In the genomic region with DNA sequence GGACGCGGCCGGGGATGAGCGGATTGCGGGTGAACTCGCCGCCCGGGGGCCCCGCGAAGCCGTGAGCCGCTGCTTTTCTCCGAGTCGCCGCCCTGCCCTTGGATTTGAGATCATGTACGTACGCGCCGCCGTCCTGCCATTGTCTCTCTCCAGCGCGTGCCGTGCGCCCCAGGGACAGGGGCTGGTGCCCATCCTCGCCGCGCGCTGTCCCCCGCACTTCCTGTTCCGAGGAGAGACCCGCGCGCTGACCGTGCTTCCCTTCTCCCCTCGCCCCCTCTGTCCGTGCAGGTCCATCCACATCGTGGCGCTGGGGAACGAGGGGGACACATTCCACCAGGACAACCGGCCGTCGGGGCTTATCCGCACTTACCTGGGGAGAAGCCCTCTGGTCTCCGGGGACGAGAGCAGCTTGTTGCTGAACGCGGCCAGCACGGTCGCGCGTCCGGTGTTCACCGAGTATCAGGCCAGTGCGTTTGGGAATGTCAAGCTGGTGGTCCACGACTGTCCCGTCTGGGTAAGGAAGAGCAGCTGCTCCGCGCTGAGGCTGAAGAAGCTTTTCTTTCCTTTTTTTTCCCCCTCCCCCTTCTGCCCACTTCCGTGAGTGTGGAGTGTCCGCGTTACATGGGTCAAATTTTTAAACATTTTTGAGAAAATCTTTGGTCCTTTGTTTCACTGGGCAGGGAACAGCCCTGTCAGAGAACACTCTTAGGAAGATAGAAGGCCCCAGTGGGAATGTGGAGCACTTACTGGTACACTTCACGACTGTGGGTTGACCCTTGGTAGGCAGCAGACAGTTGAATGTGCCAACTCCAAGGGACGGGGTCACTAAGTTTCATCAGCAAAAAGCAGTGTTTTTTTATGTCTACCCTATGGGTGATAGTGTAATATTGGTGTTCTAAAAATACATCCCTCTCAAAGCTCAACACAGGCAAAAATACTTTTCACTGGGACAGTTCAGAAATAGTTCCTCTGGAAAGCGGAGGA, we compare ENCODE assay signal across 1 cellular context.
TF ChIP-seq lines count a peak whose summit lies in the region.

No MANE protein-coding gene starts in this region.

TF ChIP-seq in HepG2, 621 proteins besides CTCF, POLR2A, EP300 and RAD21 (continued from another document and continues in another):
- no peak for TF ChIP-seq ZHX1 (CRISPR knock-in tag; IDR thresholded peaks at IDR 0.05; ENCODE audit: low read depth)
- TF ChIP-seq ZNF768 (CRISPR knock-in tag; IDR thresholded peaks at IDR 0.05), result no peak
- no peak for TF ChIP-seq CHD4 (IDR thresholded peaks at IDR 0.05; ENCODE audit: borderline replicate concordance, low read length)
- TF ChIP-seq HMGXB4 (CRISPR knock-in tag; IDR thresholded peaks at IDR 0.05; ENCODE audit: borderline replicate concordance in 1 of 2, low read depth in 1 of 2), result peak in 1 of 2 experiments; percentile 72; a peak in 2 of 4 replicates
- TF ChIP-seq SOX13 (IDR thresholded peaks at IDR 0.05), result 0 out of 2 replicates have a peak, but pooled peaks have one; percentile 33
- no peak for TF ChIP-seq SOX13 (CRISPR knock-in tag; conservative IDR thresholded peaks at IDR 0.05 in 1 of 2, IDR thresholded peaks at IDR 0.05 in 1 of 2)
- no peak for TF ChIP-seq ZNF530 (CRISPR knock-in tag; IDR thresholded peaks at IDR 0.05; ENCODE audit: low read depth)
- no peak for TF ChIP-seq PHF21A (CRISPR knock-in tag; IDR thresholded peaks at IDR 0.05)
- no peak for TF ChIP-seq ISX (CRISPR knock-in tag; conservative IDR thresholded peaks at IDR 0.05)
- TF ChIP-seq ZNF674 (CRISPR knock-in tag; IDR thresholded peaks at IDR 0.05; ENCODE audit: low read depth), result no peak
- TF ChIP-seq JUND (CRISPR knock-in tag; IDR thresholded peaks at IDR 0.05), result no peak
- no peak for TF ChIP-seq ZNF883 (CRISPR knock-in tag; IDR thresholded peaks at IDR 0.05; ENCODE audit: not compliant biosample characterization)
- TF ChIP-seq HES4 (CRISPR knock-in tag; IDR thresholded peaks at IDR 0.05; ENCODE audit: borderline replicate concordance), result peak; percentile 75
- no peak for TF ChIP-seq ZNF576 (CRISPR knock-in tag; IDR thresholded peaks at IDR 0.05)
- TF ChIP-seq, protein P1, sequence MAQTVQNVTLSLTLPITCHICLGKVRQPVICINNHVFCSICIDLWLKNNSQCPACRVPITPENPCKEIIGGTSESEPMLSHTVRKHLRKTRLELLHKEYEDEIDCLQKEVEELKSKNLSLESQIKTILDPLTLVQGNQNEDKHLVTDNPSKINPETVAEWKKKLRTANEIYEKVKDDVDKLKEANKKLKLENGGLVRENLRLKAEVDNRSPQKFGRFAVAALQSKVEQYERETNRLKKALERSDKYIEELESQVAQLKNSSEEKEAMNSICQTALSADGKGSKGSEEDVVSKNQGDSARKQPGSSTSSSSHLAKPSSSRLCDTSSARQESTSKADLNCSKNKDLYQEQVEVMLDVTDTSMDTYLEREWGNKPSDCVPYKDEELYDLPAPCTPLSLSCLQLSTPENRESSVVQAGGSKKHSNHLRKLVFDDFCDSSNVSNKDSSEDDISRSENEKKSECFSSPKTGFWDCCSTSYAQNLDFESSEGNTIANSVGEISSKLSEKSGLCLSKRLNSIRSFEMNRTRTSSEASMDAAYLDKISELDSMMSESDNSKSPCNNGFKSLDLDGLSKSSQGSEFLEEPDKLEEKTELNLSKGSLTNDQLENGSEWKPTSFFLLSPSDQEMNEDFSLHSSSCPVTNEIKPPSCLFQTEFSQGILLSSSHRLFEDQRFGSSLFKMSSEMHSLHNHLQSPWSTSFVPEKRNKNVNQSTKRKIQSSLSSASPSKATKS (CRISPR knock-in tag; IDR thresholded peaks at IDR 0.05), result no peak
- TF ChIP-seq ZNF329 (CRISPR knock-in tag; IDR thresholded peaks at IDR 0.05; ENCODE audit: low read depth), result no peak
- TF ChIP-seq SMAD9 (CRISPR knock-in tag; IDR thresholded peaks at IDR 0.05), result no peak
- TF ChIP-seq DPF2 (CRISPR knock-in tag; IDR thresholded peaks at IDR 0.05; ENCODE audit: borderline replicate concordance, low read depth), result no peak
- no peak for TF ChIP-seq ZNF567 (CRISPR knock-in tag; IDR thresholded peaks at IDR 0.05; ENCODE audit: borderline replicate concordance)
- TF ChIP-seq ZNF207 (IDR thresholded peaks at IDR 0.05; ENCODE audit: borderline replicate concordance), result no peak
- TF ChIP-seq KDM2A (CRISPR knock-in tag; IDR thresholded peaks at IDR 0.05; ENCODE audit: borderline replicate concordance, low read depth), result peak; percentile 58; the same call in 1 of the 2 replicates
- no peak for TF ChIP-seq ZNF280B (CRISPR knock-in tag; IDR thresholded peaks at IDR 0.05; ENCODE audit: borderline replicate concordance)
- peak; percentile 91; the same call in 1 of the 2 replicates for TF ChIP-seq ZNF776 (CRISPR knock-in tag; IDR thresholded peaks at IDR 0.05)
- TF ChIP-seq ZNF572 (CRISPR knock-in tag; IDR thresholded peaks at IDR 0.05), result no peak
- TF ChIP-seq ZBTB1 (CRISPR knock-in tag; IDR thresholded peaks at IDR 0.05; ENCODE audit: borderline replicate concordance), result no peak
- TF ChIP-seq HOXA7 (CRISPR knock-in tag; IDR thresholded peaks at IDR 0.05), result no peak
- no peak for TF ChIP-seq ZNF543 (CRISPR knock-in tag; IDR thresholded peaks at IDR 0.05)
- TF ChIP-seq FOXK2 (IDR thresholded peaks at IDR 0.05), result no peak
- TF ChIP-seq ZNF839 (CRISPR knock-in tag; IDR thresholded peaks at IDR 0.05; ENCODE audit: borderline replicate concordance), result no peak
- TF ChIP-seq, protein P2, sequence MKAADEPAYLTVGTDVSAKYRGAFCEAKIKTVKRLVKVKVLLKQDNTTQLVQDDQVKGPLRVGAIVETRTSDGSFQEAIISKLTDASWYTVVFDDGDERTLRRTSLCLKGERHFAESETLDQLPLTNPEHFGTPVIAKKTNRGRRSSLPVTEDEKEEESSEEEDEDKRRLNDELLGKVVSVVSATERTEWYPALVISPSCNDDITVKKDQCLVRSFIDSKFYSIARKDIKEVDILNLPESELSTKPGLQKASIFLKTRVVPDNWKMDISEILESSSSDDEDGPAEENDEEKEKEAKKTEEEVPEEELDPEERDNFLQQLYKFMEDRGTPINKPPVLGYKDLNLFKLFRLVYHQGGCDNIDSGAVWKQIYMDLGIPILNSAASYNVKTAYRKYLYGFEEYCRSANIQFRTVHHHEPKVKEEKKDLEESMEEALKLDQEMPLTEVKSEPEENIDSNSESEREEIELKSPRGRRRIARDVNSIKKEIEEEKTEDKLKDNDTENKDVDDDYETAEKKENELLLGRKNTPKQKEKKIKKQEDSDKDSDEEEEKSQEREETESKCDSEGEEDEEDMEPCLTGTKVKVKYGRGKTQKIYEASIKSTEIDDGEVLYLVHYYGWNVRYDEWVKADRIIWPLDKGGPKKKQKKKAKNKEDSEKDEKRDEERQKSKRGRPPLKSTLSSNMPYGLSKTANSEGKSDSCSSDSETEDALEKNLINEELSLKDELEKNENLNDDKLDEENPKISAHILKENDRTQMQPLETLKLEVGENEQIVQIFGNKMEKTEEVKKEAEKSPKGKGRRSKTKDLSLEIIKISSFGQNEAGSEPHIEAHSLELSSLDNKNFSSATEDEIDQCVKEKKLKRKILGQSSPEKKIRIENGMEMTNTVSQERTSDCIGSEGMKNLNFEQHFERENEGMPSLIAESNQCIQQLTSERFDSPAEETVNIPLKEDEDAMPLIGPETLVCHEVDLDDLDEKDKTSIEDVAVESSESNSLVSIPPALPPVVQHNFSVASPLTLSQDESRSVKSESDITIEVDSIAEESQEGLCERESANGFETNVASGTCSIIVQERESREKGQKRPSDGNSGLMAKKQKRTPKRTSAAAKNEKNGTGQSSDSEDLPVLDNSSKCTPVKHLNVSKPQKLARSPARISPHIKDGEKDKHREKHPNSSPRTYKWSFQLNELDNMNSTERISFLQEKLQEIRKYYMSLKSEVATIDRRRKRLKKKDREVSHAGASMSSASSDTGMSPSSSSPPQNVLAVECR (CRISPR knock-in tag; IDR thresholded peaks at IDR 0.05; ENCODE audit: borderline replicate concordance), result peak; percentile 79
- no peak; the same call in 1 of the 2 replicates for TF ChIP-seq ZNF709 (CRISPR knock-in tag; IDR thresholded peaks at IDR 0.05)
- peak; percentile 43 for TF ChIP-seq ASH2L (IDR thresholded peaks at IDR 0.05; ENCODE audit: insufficient read length, low read depth, low read length)
- TF ChIP-seq HOXA5 (CRISPR knock-in tag; IDR thresholded peaks at IDR 0.05), result no peak
- TF ChIP-seq HOXA3 (CRISPR knock-in tag; IDR thresholded peaks at IDR 0.05), result peak; percentile 29; the same call in 1 of the 2 replicates
- no peak for TF ChIP-seq TCF7 (IDR thresholded peaks at IDR 0.05; ENCODE audit: low read depth)
- TF ChIP-seq SOX6 (IDR thresholded peaks at IDR 0.05), result no peak
- TF ChIP-seq SOX6 (CRISPR knock-in tag; IDR thresholded peaks at IDR 0.05), result peak; percentile 34
- 0 out of 2 replicates have a peak, but pooled peaks have one; percentile 16 for TF ChIP-seq ZBTB7A (CRISPR knock-in tag; IDR thresholded peaks at IDR 0.05)
- TF ChIP-seq MED8 (CRISPR knock-in tag; IDR thresholded peaks at IDR 0.05; ENCODE audit: insufficient replicate concordance), result no peak
- TF ChIP-seq NR2F1 (CRISPR knock-in tag; IDR thresholded peaks at IDR 0.05), result no peak
- TF ChIP-seq, protein P3, sequence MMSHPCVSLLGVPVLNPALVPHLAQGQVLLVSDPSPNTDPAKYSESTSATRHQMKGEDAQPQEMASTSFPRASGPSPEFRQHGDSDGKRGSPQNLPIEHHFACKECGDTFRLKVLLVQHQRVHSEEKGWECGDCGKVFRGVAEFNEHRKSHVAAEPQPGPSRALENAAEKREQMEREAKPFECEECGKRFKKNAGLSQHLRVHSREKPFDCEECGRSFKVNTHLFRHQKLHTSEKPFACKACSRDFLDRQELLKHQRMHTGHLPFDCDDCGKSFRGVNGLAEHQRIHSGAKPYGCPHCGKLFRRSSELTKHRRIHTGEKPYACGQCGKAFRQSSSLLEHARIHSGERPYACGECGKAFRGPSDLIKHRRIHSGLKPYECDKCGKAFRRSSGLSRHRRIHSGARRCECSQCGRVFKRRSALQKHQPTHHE (CRISPR knock-in tag; IDR thresholded peaks at IDR 0.05; ENCODE audit: borderline replicate concordance), result no peak
- TF ChIP-seq ATF5 (CRISPR knock-in tag; IDR thresholded peaks at IDR 0.05; ENCODE audit: low read depth), result no peak
